ENCODE assay signal across 27 cellular contexts in genomic region chr9:137480686-137481683, GRCh38. TPM values are rescaled to one million over a fixed set of nuclear protein-coding genes. Genes with fewer than 3 reads are reported as not detected.
DNase-seq lines count a peak whose midpoint lies in the region; ATAC-seq and TF ChIP-seq lines count a peak whose summit lies in the region.
"Had no signal": no experiment of that assay in that cellular context is flagged by ENCODE, and none has a peak within 500 bp of the region (broad histone marks: within the 10 kb centered on the region; RNA-seq: fewer than 3 reads in every experiment).

No MANE protein-coding gene starts in this region.

- H2BK120ac ChIP-seq in mesenchymal stem cell (ENCODE audit: low read depth, low read length): no peak overlapping the region

- ATAC-seq in upper lobe of right lung: no peak
- ATAC-seq in activated CD4-positive, CD25-positive, alpha-beta regulatory T cell treated with anti-CD3 and anti-CD28 coated beads, Interleukin-2, amount 50 U/mL, for 24 hours: no peak
- no peak for ATAC-seq in HG02642 (IDR thresholded peaks at IDR 0.05; ENCODE audit: poor library complexity, unreplicated experiment)

- H3K9me3 ChIP-seq in mesenchymal stem cell (ENCODE audit: control insufficient read depth, low read length) (peaks cover 7% of the 10 kb centered on the region), upper lobe of right lung (peaks cover 3% of the 10 kb centered on the region), esophagus squamous epithelium (peaks cover 0 to 4% (median under 1%) of the 10 kb centered on the region in 3 donors)
- H3K9me3 ChIP-seq: ascending aorta, neutrophil, thyroid gland had no signal

- H3K4me3 Mint-ChIP-seq in activated CD4-positive, alpha-beta T cell treated with anti-CD3 and anti-CD28 coated beads, Interleukin-2, amount 10 ng/mL, durations not matched to agents 7 days and 5 days: no peak overlapping the region
- H3K4me3 Mint-ChIP-seq: activated B cell treated with CpG ODN at 0.5 μM for 24 hours; activated CD4-positive, alpha-beta memory T cell treated with anti-CD3 and anti-CD28 coated beads for 36 hours; activated naive CD8-positive, alpha-beta T cell; memory B cell had no signal

- H3K27ac Mint-ChIP-seq in activated CD4-positive, alpha-beta T cell treated with anti-CD3 and anti-CD28 coated beads, Interleukin-2, amount 10 ng/mL, durations not matched to agents 7 days and 5 days: peak overlapping the region; percentile 87
- H3K27ac Mint-ChIP-seq: activated B cell treated with CpG ODN at 0.5 μM for 24 hours; activated CD4-positive, alpha-beta memory T cell treated with anti-CD3 and anti-CD28 coated beads for 36 hours; activated naive CD8-positive, alpha-beta T cell; activated T-helper 2 cell treated with anti-CD3 and anti-CD28 coated beads, Interferon-gamma antibody, Interleukin-2, Interleukin-4, amounts not matched to agents 10 μg/mL and 5 μg/mL and 100 μg/mL, durations not matched to agents 14 hours and 24 hours and 36 hours; memory B cell had no signal

- H3K4me3 ChIP-seq in mesenchymal stem cell (ENCODE audit: insufficient read depth in 1 of 2, low read depth in 1 of 2, low read length in 2 of 2) (peak overlapping the region in 1 of 2 experiments; percentile 14), upper lobe of right lung (no peak overlapping the region), esophagus squamous epithelium (no peak overlapping the region)
- H3K4me3 ChIP-seq: ascending aorta, thyroid gland had no signal

- no peak overlapping the region for H2BK5ac ChIP-seq in mesenchymal stem cell (ENCODE audit: low read depth, low read length, poor library complexity, severe bottlenecking)

- no peak overlapping the region for H2BK15ac ChIP-seq in mesenchymal stem cell (ENCODE audit: low read depth, poor library complexity, severe bottlenecking)

- peaks cover 35% of the 10 kb centered on the region for H3K4me1 Mint-ChIP-seq in activated CD4-positive, alpha-beta T cell treated with anti-CD3 and anti-CD28 coated beads, Interleukin-2, amount 10 ng/mL, durations not matched to agents 7 days and 5 days
- H3K4me1 Mint-ChIP-seq: activated B cell treated with CpG ODN at 0.5 μM for 24 hours, memory B cell had no signal

- no peak overlapping the region for H4K8ac ChIP-seq in mesenchymal stem cell (ENCODE audit: low read length)

- no peak for TF ChIP-seq POLR2A in esophagus squamous epithelium (IDR thresholded peaks at IDR 0.05)

- no peaks in the 10 kb centered on the region for H3K27me3 Mint-ChIP-seq in activated CD4-positive, alpha-beta T cell treated with anti-CD3 and anti-CD28 coated beads, Interleukin-2, amount 10 ng/mL, durations not matched to agents 7 days and 5 days
- H3K27me3 Mint-ChIP-seq: activated B cell treated with CpG ODN at 0.5 μM for 24 hours; activated CD4-positive, alpha-beta memory T cell treated with anti-CD3 and anti-CD28 coated beads for 36 hours; activated naive CD8-positive, alpha-beta T cell; memory B cell had no signal

- 91% methylated on average over 38 of the region's 38 CpGs for WGBS in mesenchymal stem cell
- 89 to 90% methylated on average over 2 to 13 of the region's 38 CpGs for WGBS in esophagus squamous epithelium, 2 donors

- no peaks in the 10 kb centered on the region for H3K36me3 Mint-ChIP-seq in activated CD4-positive, alpha-beta T cell treated with anti-CD3 and anti-CD28 coated beads, Interleukin-2, amount 10 ng/mL, durations not matched to agents 7 days and 5 days (ENCODE audit: low read depth)

- H3K9ac ChIP-seq in mesenchymal stem cell (ENCODE audit: low read length): no peak overlapping the region

- DNase-seq in activated CD4-positive, alpha-beta T cell treated with anti-CD3 and anti-CD28 coated beads, Interleukin-2, amount 10 ng/mL, durations not matched to agents 7 days and 5 days: no peak
- DNase-seq in activated CD4-positive, alpha-beta T cell treated with anti-CD3 and anti-CD28 coated beads for 4 hours: no peak
- DNase-seq in mesenchymal stem cell (no peak), upper lobe of right lung (peak; percentile 60), esophagus squamous epithelium (lab: John Stamatoyannopoulos, UW) (no peak)
- DNase-seq: activated B cell treated with CpG ODN at 0.5 μM for 24 hours; activated CD4-positive, alpha-beta memory T cell treated with anti-CD3 and anti-CD28 coated beads for 36 hours; activated CD8-positive, alpha-beta memory T cell treated with anti-CD3 and anti-CD28 coated beads, Interleukin-2, amount 50 U/mL, for 48 hours; AML-193; central memory CD4-positive, alpha-beta T cell; DMS53; kidney glomerular epithelial cell; NCI-H1048; NCI-H187; stimulated activated CD4-positive, alpha-beta T cell treated with anti-CD3 and anti-CD28 coated beads, Interleukin-4, amount 100 ng/mL, for 1 hour; stimulated activated naive CD8-positive, alpha-beta T cell treated with anti-CD3 and anti-CD28 coated beads, Interleukin-15, Interleukin-2, amounts not matched to agents 100 U/mL and 50 U/mL, for 24 hours; SW 1271; thyroid gland had no signal

- H2AK5ac ChIP-seq in mesenchymal stem cell (ENCODE audit: low read length, severe bottlenecking): no peak overlapping the region

- TF ChIP-seq CTCF in upper lobe of right lung (IDR thresholded peaks at IDR 0.05): no peak
- no peak for TF ChIP-seq CTCF in esophagus squamous epithelium (IDR thresholded peaks at IDR 0.05)

- POLR2A ChIA-PET in activated CD4-positive, alpha-beta T cell treated with anti-CD3 and anti-CD28 coated beads, Interleukin-2, amount 10 ng/mL, durations not matched to agents 7 days and 5 days (lab: Charles Lee): no interaction called here

- H3K36me3 ChIP-seq in mesenchymal stem cell (ENCODE audit: control insufficient read depth in 1 of 2, insufficient read depth in 2 of 2, low read depth in 1 of 2, low read length in 2 of 2): no peaks in the 10 kb centered on the region
- no peaks in the 10 kb centered on the region for H3K36me3 ChIP-seq in upper lobe of right lung
- no peaks in the 10 kb centered on the region for H3K36me3 ChIP-seq in esophagus squamous epithelium
- H3K36me3 ChIP-seq: neutrophil, thyroid gland had no signal

- intact Hi-C loops in upper lobe of right lung (cut with DNase I) (no loop called here), esophagus squamous epithelium (cut with DNase I) (no loop called here)

- H3K4me1 ChIP-seq in mesenchymal stem cell (ENCODE audit: control insufficient read depth, insufficient read depth, low read depth, low read length): peaks cover 18% of the 10 kb centered on the region
- H3K4me1 ChIP-seq in upper lobe of right lung: no peaks in the 10 kb centered on the region
- H3K4me1 ChIP-seq in esophagus squamous epithelium: peaks cover 3 to 11% (median 3%) of the 10 kb centered on the region in 3 donors
- H3K4me1 ChIP-seq: ascending aorta, thyroid gland had no signal

- no peaks in the 10 kb centered on the region for H3K79me1 ChIP-seq in mesenchymal stem cell (replicated peaks; ENCODE audit: low read length, poor library complexity, severe bottlenecking)

- H2BK12ac ChIP-seq in mesenchymal stem cell (ENCODE audit: low read length in 2 of 2): peak overlapping the region in 1 of 2 experiments; percentile 79

- H3K27ac ChIP-seq in angular gyrus (ENCODE audit: low read depth, low read length) (peak overlapping the region; percentile 82), mesenchymal stem cell (ENCODE audit: low read length, poor library complexity, severe bottlenecking) (no peak overlapping the region), upper lobe of right lung (no peak overlapping the region), esophagus squamous epithelium (no peak overlapping the region)
- H3K27ac ChIP-seq: ascending aorta, neutrophil, thyroid gland had no signal

- CTCF ChIA-PET in activated CD4-positive, alpha-beta T cell treated with anti-CD3 and anti-CD28 coated beads, Interleukin-2, amount 10 ng/mL, durations not matched to agents 7 days and 5 days (lab: Charles Lee): no interaction called here

- peak overlapping the region in 1 of 2 experiments; percentile 85 for H3K14ac ChIP-seq in mesenchymal stem cell (ENCODE audit: low read length in 2 of 2)

- peak overlapping the region in 1 of 2 experiments; percentile 61 for H3K23ac ChIP-seq in mesenchymal stem cell (ENCODE audit: low read length in 2 of 2)

- H3K4me2 ChIP-seq in mesenchymal stem cell (ENCODE audit: low read length, poor library complexity, severe bottlenecking): no peak overlapping the region

- H3K27me3 ChIP-seq in mesenchymal stem cell (ENCODE audit: control insufficient read depth in 1 of 2, insufficient read depth in 1 of 2, low read length in 2 of 2) (peaks cover 0 to 7% of the 10 kb centered on the region in 2 experiments), upper lobe of right lung (no peaks in the 10 kb centered on the region), esophagus squamous epithelium (no peaks in the 10 kb centered on the region)
- H3K27me3 ChIP-seq: ascending aorta, neutrophil, thyroid gland had no signal

- H3K9me3 Mint-ChIP-seq in activated CD4-positive, alpha-beta T cell treated with anti-CD3 and anti-CD28 coated beads, Interleukin-2, amount 10 ng/mL, durations not matched to agents 7 days and 5 days: peaks cover 3% of the 10 kb centered on the region

- H3K4ac ChIP-seq in mesenchymal stem cell (ENCODE audit: low read depth in 1 of 2, low read length in 2 of 2): peak overlapping the region in 1 of 2 experiments; percentile 63

- peak overlapping the region in 1 of 2 experiments; percentile 86 for H3K18ac ChIP-seq in mesenchymal stem cell (ENCODE audit: low read depth in 1 of 2, low read length in 2 of 2)

- H4K91ac ChIP-seq in mesenchymal stem cell (ENCODE audit: low read length): peak overlapping the region; percentile 37

- no peak overlapping the region for H2AFZ ChIP-seq in mesenchymal stem cell (ENCODE audit: low read depth, low read length)

RNA-seq across cellular contexts. Expression of gene NSMF, which starts 21.9 kb away (rescaled TPM):
- 10 to 100 TPM; 57.6 to 60.3 TPM for total RNA-seq in activated CD4-positive, alpha-beta T cell treated with anti-CD3 and anti-CD28 coated beads, Interleukin-2, amount 10 ng/mL, durations not matched to agents 7 days and 5 days
- polyA plus RNA-seq in mesenchymal stem cell (2013, experiment 1 of 2): 30.2 TPM
- polyA plus RNA-seq in mesenchymal stem cell (2013, experiment 2 of 2): 30.0 TPM
- total RNA-seq in upper lobe of right lung (23.9 TPM), esophagus squamous epithelium (10 to 100 TPM; 16.2 to 38.1 (median 20.6) TPM)

RNA-seq across cellular contexts. Expression of gene ENTPD8, which starts 39.8 kb away (rescaled TPM):
- total RNA-seq in activated CD4-positive, alpha-beta T cell treated with anti-CD3 and anti-CD28 coated beads, Interleukin-2, amount 10 ng/mL, durations not matched to agents 7 days and 5 days: not detected
- 0.01 TPM for polyA plus RNA-seq in mesenchymal stem cell (2013, experiment 1 of 2)
- polyA plus RNA-seq in mesenchymal stem cell (2013, experiment 2 of 2): 0.03 TPM
- total RNA-seq in upper lobe of right lung (not detected), esophagus squamous epithelium (not detected)
- total RNA-seq: activated B cell treated with CpG ODN at 0.5 μM for 24 hours; activated CD4-positive, alpha-beta memory T cell treated with anti-CD3 and anti-CD28 coated beads for 36 hours; activated T-helper 2 cell treated with anti-CD3 and anti-CD28 coated beads, Interferon-gamma antibody, Interleukin-2, Interleukin-4, amounts not matched to agents 10 μg/mL and 5 μg/mL and 100 μg/mL, durations not matched to agents 14 hours and 24 hours and 36 hours; ascending aorta; LHCN-M2 had no signal

RNA-seq across cellular contexts. Expression of gene NOXA1, which starts 57.8 kb away (rescaled TPM):
- total RNA-seq in activated CD4-positive, alpha-beta T cell treated with anti-CD3 and anti-CD28 coated beads, Interleukin-2, amount 10 ng/mL, durations not matched to agents 7 days and 5 days: 1 to 10 TPM in 1 of 2 experiments, under 1 TPM in 1; 0.46 to 1.1 TPM
- 0.21 TPM for polyA plus RNA-seq in mesenchymal stem cell (2013, experiment 1 of 2)
- 0.14 TPM for polyA plus RNA-seq in mesenchymal stem cell (2013, experiment 2 of 2)
- total RNA-seq in upper lobe of right lung (6.5 TPM), esophagus squamous epithelium (1 to 10 TPM; 2.1 to 7.4 (median 4.8) TPM)

RNA-seq across cellular contexts. Expression of gene EXD3, which starts 58.0 kb away (rescaled TPM):
- total RNA-seq in activated CD4-positive, alpha-beta T cell treated with anti-CD3 and anti-CD28 coated beads, Interleukin-2, amount 10 ng/mL, durations not matched to agents 7 days and 5 days: 10 to 100 TPM; 10.3 to 13.2 TPM
- 7.1 TPM for polyA plus RNA-seq in mesenchymal stem cell (2013, experiment 1 of 2)
- polyA plus RNA-seq in mesenchymal stem cell (2013, experiment 2 of 2): 7.2 TPM
- total RNA-seq in upper lobe of right lung (27.3 TPM), esophagus squamous epithelium (10 to 100 TPM in 2 of 4 donors, 1 to 10 TPM in 2; 2.8 to 16.8 (median 9.1) TPM)
